8 cellular contexts compared by ENCODE assay signal in genomic region chr11:61814242-61814957, GRCh38. TPM values are rescaled to one million over a fixed set of nuclear protein-coding genes. Genes with fewer than 3 reads are reported as not detected.
DNase-seq lines count a peak whose midpoint lies in the region; ATAC-seq, FAIRE-seq and TF ChIP-seq lines count a peak whose summit lies in the region.

No MANE protein-coding gene starts in this region.

- peaks cover 25% of the 10 kb centered on the region for H3K79me2 ChIP-seq in HepG2 (ENCODE audit: insufficient read depth, low read length)

- no peak overlapping the region for H2AFZ ChIP-seq in HepG2 (ENCODE audit: low read length)

- peak overlapping the region; percentile 37 to 72 (median 55); a peak in 5 of 6 replicates for H3K4me3 ChIP-seq in HepG2 (replicated peaks in 1 of 3; ENCODE audit: insufficient read depth in 1 of 3, low read depth in 2 of 3, low read length in 3 of 3)

- no peaks in the 10 kb centered on the region for H3K9me3 ChIP-seq in HepG2 (ENCODE audit: low read length)

- CTCF ChIA-PET in MCF 10A (lab: Yijun Ruan, JAX) (interaction anchor here (0.7 to 2.8 kb wide), 12 partner anchors 13 to 385 kb away, joined by 3 to 13 read pairs (median 4); partner anchors contain the start of gene FADS2), HepG2 (lab: Yijun Ruan, JAX; ENCODE audit: low intra/inter-chr PET ratio, low total read pairs) (no interaction called here)

- H3K27ac Mint-ChIP-seq in MCF 10A (ENCODE audit: low read depth, unreplicated experiment) = peak overlapping the region; percentile 93

- intact Hi-C loops in MCF 10A (cut with micrococcal nuclease) = no loop called here
- intact Hi-C loops in HepG2 (cut with micrococcal nuclease; ENCODE audit: unreplicated experiment) = no loop called here
- intact Hi-C loops in sciatic nerve (cut with DNase I) = no loop called here

- H3K27me3 ChIP-seq in HepG2 (ENCODE audit: control insufficient read depth in 1 of 2, insufficient read depth in 2 of 2, low read length in 2 of 2) = no peaks in the 10 kb centered on the region; a peak in 1 of 5 replicates

- no peak for FAIRE-seq in HepG2 (lab: Jason Lieb, UNC)

- TF ChIP-seq EP300 in HepG2 (IDR thresholded peaks at IDR 0.05; ENCODE audit: low read depth in 2 of 2, low read length in 2 of 2) = no peak
- no peak for TF ChIP-seq EP300 in HepG2 (CRISPR knock-in tag; IDR thresholded peaks at IDR 0.05; ENCODE audit: borderline replicate concordance)

- H3K4me2 ChIP-seq in HepG2 (ENCODE audit: low read depth, low read length) = peak overlapping the region; percentile 99

- H3K4me1 Mint-ChIP-seq in MCF 10A (ENCODE audit: insufficient read depth, unreplicated experiment) = peaks cover 18% of the 10 kb centered on the region

- H3K27ac ChIP-seq in HepG2 (ENCODE audit: extremely low read length, insufficient read depth, low read length) (peak overlapping the region; percentile 99), temporal lobe (ENCODE audit: low read depth, low read length) (peak overlapping the region; percentile 98)

- peaks cover 22 to 42% of the 10 kb centered on the region in 2 experiments for H3K36me3 ChIP-seq in HepG2 (replicated peaks in 1 of 2; ENCODE audit: control insufficient read depth in 1 of 2, insufficient read depth in 2 of 2, low read length in 2 of 2)

- H3K36me3 Mint-ChIP-seq in MCF 10A (ENCODE audit: insufficient read depth, unreplicated experiment) = peaks cover 27% of the 10 kb centered on the region

- peak; percentile 31 for DNase-seq in NCI-H2171 treated with DMSO at 0.1 percent for 48 hours (lab: John Stamatoyannopoulos, UW)
- no peak for DNase-seq in NCI-H2171 (lab: John Stamatoyannopoulos, UW)
- peak; percentile 57 for DNase-seq in NCI-H2196 (lab: John Stamatoyannopoulos, UW; ENCODE audit: unreplicated experiment)
- peak; percentile 16 for DNase-seq in MCF 10A (ENCODE audit: unreplicated experiment)
- peak; percentile 41 for DNase-seq in HepG2 (ENCODE audit: low spot score)
- DNase-seq in sciatic nerve (ENCODE audit: low spot score) = no peak
- DNase-seq in stimulated activated CD4-positive, alpha-beta T cell treated with anti-CD3 and anti-CD28 coated beads, Interleukin-4, amount 100 ng/mL, for 1 hour = no peak

- H4K20me1 ChIP-seq in HepG2 (ENCODE audit: insufficient read depth, low read length) = no peaks in the 10 kb centered on the region

- BruUV-seq in MCF 10A (replicated peaks; lab: Mats Ljungman, UMichigan) (TSS peak; percentile 21), HepG2 (replicated peaks; lab: Mats Ljungman, UMichigan) (TSS peak; percentile 64)

- TF ChIP-seq CTCF in MCF 10A (IDR thresholded peaks at IDR 0.05; ENCODE audit: unreplicated experiment) (no peak), HepG2 (CRISPR knock-in tag; IDR thresholded peaks at IDR 0.05) (no peak)

- TF ChIP-seq RAD21 in HepG2 (CRISPR knock-in tag; IDR thresholded peaks at IDR 0.05) = no peak

- POLR2A ChIA-PET in MCF 10A (lab: Yijun Ruan, JAX) = interaction anchor here (0.6 to 5.0 kb wide), 10 partner anchors 9 to 318 kb away, joined by 3 to 26 read pairs (median 6); partner anchors contain the start of genes FADS2, FEN1 and TMEM258
- POLR2A ChIA-PET in HepG2 (lab: Yijun Ruan, JAX) = interaction anchor here (0.8 to 5.8 kb wide), 32 partner anchors 7 to 831 kb away, joined by 3 to 50 read pairs (median 6); partner anchors contain the start of genes BEST1, CPSF7, FADS2 and FEN1

- H3K9ac ChIP-seq in HepG2 (ENCODE audit: insufficient read depth, low read depth, low read length) = peak overlapping the region; percentile 94

- H3K27me3 Mint-ChIP-seq in MCF 10A (ENCODE audit: insufficient read depth, unreplicated experiment) = no peaks in the 10 kb centered on the region

- in situ Hi-C loops in HepG2 (cut with HindIII; ENCODE audit: extremely low pct_ligation_motif_present, low pct_unique_long_range_greater_than_20kb) = no loop called here

- peak in 1 of 2 experiments; percentile 69; a peak in 1 of 4 replicates for TF ChIP-seq POLR2A in HepG2 (IDR thresholded peaks at IDR 0.05; ENCODE audit: insufficient read depth in 1 of 2, low read depth in 2 of 2, low read length in 2 of 2)

- no peaks in the 10 kb centered on the region for H3K9me3 Mint-ChIP-seq in MCF 10A (ENCODE audit: unreplicated experiment)

- WGBS in HepG2 (ENCODE audit: low lambda C conversion rate) = 85% methylated on average over 16 of the region's 16 CpGs

- ATAC-seq in HepG2 (no peak), sciatic nerve (no peak)

- peak overlapping the region; percentile 93 for H3K4me3 Mint-ChIP-seq in MCF 10A (ENCODE audit: unreplicated experiment)

- H3K4me1 ChIP-seq in HepG2 (ENCODE audit: insufficient read depth, low read length) = peaks cover 34% of the 10 kb centered on the region

RNA-seq across cellular contexts. Expression of gene FADS1, which starts 2.4 kb away (rescaled TPM):
- total RNA-seq in MCF 10A (2022) = 24.2 and 27.5 TPM in 2 replicates
- total RNA-seq in HepG2 (2016; rRNA removed; fragmentation: Illumina TruSeq; extraction: Trizol) = 65.8 and 108 TPM in 2 replicates
- total RNA-seq in HepG2 (2016; cell fraction: cytosol; rRNA removed; fragmentation: Illumina TruSeq; extraction: Trizol; ENCODE audit: low read depth) = 28.4 and 32.7 TPM in 2 replicates
- 63.3 and 108 TPM in 2 replicates for total RNA-seq in HepG2 (2016; cell fraction: insoluble cytoplasmic fraction; rRNA removed; fragmentation: Illumina TruSeq; extraction: Trizol)
- total RNA-seq in HepG2 (2016; cell fraction: membrane; rRNA removed; fragmentation: Illumina TruSeq; extraction: Trizol) = 64.5 and 65.2 TPM in 2 replicates
- total RNA-seq in HepG2 (2016; cell fraction: nucleus; rRNA removed; fragmentation: Illumina TruSeq; extraction: Trizol) = 91.8 and 110 TPM in 2 replicates
- 91.8 and 98.4 TPM in 2 replicates for polyA plus RNA-seq in HepG2 (2011; rRNA removed)
- polyA plus RNA-seq in HepG2 (2011; cell fraction: cytosol; rRNA removed) = 80.8 and 110 TPM in 2 replicates
- polyA plus RNA-seq in HepG2 (2011; cell fraction: nucleus; rRNA removed) = 56.1 and 66.5 TPM in 2 replicates
- polyA plus RNA-seq in HepG2 (2012) = 70.6 and 81.6 TPM in 2 replicates
- polyA plus RNA-seq in HepG2 (2016; cell fraction: cytosol; fragmentation: Illumina TruSeq; extraction: Trizol; ENCODE audit: low read depth) = 18.4 and 22.5 TPM in 2 replicates
- 56.1 and 57.8 TPM in 2 replicates for polyA plus RNA-seq in HepG2 (2016; cell fraction: insoluble cytoplasmic fraction; fragmentation: Illumina TruSeq; extraction: Trizol; ENCODE audit: low read depth)
- 34.4 and 36.5 TPM in 2 replicates for polyA plus RNA-seq in HepG2 (2016; cell fraction: membrane; fragmentation: Illumina TruSeq; extraction: Trizol; ENCODE audit: low read depth)
- polyA plus RNA-seq in HepG2 (2016; cell fraction: nucleus; fragmentation: Illumina TruSeq; extraction: Trizol; ENCODE audit: insufficient read depth, low read depth) = 134 TPM in 2 replicates
- 305 and 789 TPM in 2 replicates for polyA minus RNA-seq in HepG2 (2011; rRNA and poly(A)+ RNA removed; ENCODE audit: low replicate concordance)
- polyA minus RNA-seq in HepG2 (2011; cell fraction: cytosol; rRNA and poly(A)+ RNA removed) = 108 and 118 TPM in 2 replicates
- polyA minus RNA-seq in HepG2 (2011; cell fraction: nucleus; rRNA and poly(A)+ RNA removed) = 63.0 and 82.7 TPM in 2 replicates
- 50.4 TPM for total RNA-seq in temporal lobe
- 99.3 TPM for total RNA-seq in sciatic nerve

RNA-seq across cellular contexts. Expression of gene FADS2, which starts 13.7 kb away (rescaled TPM):
- total RNA-seq in MCF 10A (2022) (7.5 and 20.6 TPM in 2 replicates), HepG2 (2016; rRNA removed; fragmentation: Illumina TruSeq; extraction: Trizol) (54.7 and 124 TPM in 2 replicates), temporal lobe (93.2 TPM), sciatic nerve (140 TPM)
- total RNA-seq in HepG2 (2016; cell fraction: cytosol; rRNA removed; fragmentation: Illumina TruSeq; extraction: Trizol; ENCODE audit: low read depth) = 17.6 and 17.8 TPM in 2 replicates
- total RNA-seq in HepG2 (2016; cell fraction: insoluble cytoplasmic fraction; rRNA removed; fragmentation: Illumina TruSeq; extraction: Trizol) = 51.3 and 120 TPM in 2 replicates
- total RNA-seq in HepG2 (2016; cell fraction: membrane; rRNA removed; fragmentation: Illumina TruSeq; extraction: Trizol) = 42.1 and 45.1 TPM in 2 replicates
- 103 and 115 TPM in 2 replicates for total RNA-seq in HepG2 (2016; cell fraction: nucleus; rRNA removed; fragmentation: Illumina TruSeq; extraction: Trizol)
- 90.1 and 125 TPM in 2 replicates for polyA plus RNA-seq in HepG2 (2011; rRNA removed)
- polyA plus RNA-seq in HepG2 (2011; cell fraction: cytosol; rRNA removed) = 66.9 and 93.5 TPM in 2 replicates
- 77.8 and 97.6 TPM in 2 replicates for polyA plus RNA-seq in HepG2 (2011; cell fraction: nucleus; rRNA removed)
- polyA plus RNA-seq in HepG2 (2012) = 111 and 112 TPM in 2 replicates
- polyA plus RNA-seq in HepG2 (2016; cell fraction: cytosol; fragmentation: Illumina TruSeq; extraction: Trizol; ENCODE audit: low read depth) = 16.3 and 18.5 TPM in 2 replicates
- polyA plus RNA-seq in HepG2 (2016; cell fraction: insoluble cytoplasmic fraction; fragmentation: Illumina TruSeq; extraction: Trizol; ENCODE audit: low read depth) = 43.7 and 53.6 TPM in 2 replicates
- 27.1 and 32.3 TPM in 2 replicates for polyA plus RNA-seq in HepG2 (2016; cell fraction: membrane; fragmentation: Illumina TruSeq; extraction: Trizol; ENCODE audit: low read depth)
- polyA plus RNA-seq in HepG2 (2016; cell fraction: nucleus; fragmentation: Illumina TruSeq; extraction: Trizol; ENCODE audit: insufficient read depth, low read depth) = 153 and 164 TPM in 2 replicates
- 240 and 324 TPM in 2 replicates for polyA minus RNA-seq in HepG2 (2011; rRNA and poly(A)+ RNA removed; ENCODE audit: low replicate concordance)
- polyA minus RNA-seq in HepG2 (2011; cell fraction: cytosol; rRNA and poly(A)+ RNA removed) = 65.5 and 71.3 TPM in 2 replicates
- polyA minus RNA-seq in HepG2 (2011; cell fraction: nucleus; rRNA and poly(A)+ RNA removed) = 23.2 and 36.6 TPM in 2 replicates

RNA-seq across cellular contexts. Expression of gene FEN1, which starts 21.7 kb away (rescaled TPM):
- total RNA-seq in MCF 10A (2022) (19.9 and 21.5 TPM in 2 replicates), HepG2 (2016; rRNA removed; fragmentation: Illumina TruSeq; extraction: Trizol) (102 and 116 TPM in 2 replicates), temporal lobe (10.6 TPM), sciatic nerve (3.7 TPM)
- 9.9 and 12.9 TPM in 2 replicates for total RNA-seq in HepG2 (2016; cell fraction: cytosol; rRNA removed; fragmentation: Illumina TruSeq; extraction: Trizol; ENCODE audit: low read depth)
- total RNA-seq in HepG2 (2016; cell fraction: insoluble cytoplasmic fraction; rRNA removed; fragmentation: Illumina TruSeq; extraction: Trizol) = 103 and 117 TPM in 2 replicates
- total RNA-seq in HepG2 (2016; cell fraction: membrane; rRNA removed; fragmentation: Illumina TruSeq; extraction: Trizol) = 25.3 and 31.0 TPM in 2 replicates
- 47.5 and 54.1 TPM in 2 replicates for total RNA-seq in HepG2 (2016; cell fraction: nucleus; rRNA removed; fragmentation: Illumina TruSeq; extraction: Trizol)
- 10.9 and 12.4 TPM in 2 replicates for polyA plus RNA-seq in HepG2 (2011; rRNA removed)
- polyA plus RNA-seq in HepG2 (2011; cell fraction: cytosol; rRNA removed) = 11.9 and 14.6 TPM in 2 replicates
- polyA plus RNA-seq in HepG2 (2011; cell fraction: nucleus; rRNA removed) = 4.0 and 5.3 TPM in 2 replicates
- polyA plus RNA-seq in HepG2 (2012) = 11.2 and 20.0 TPM in 2 replicates
- polyA plus RNA-seq in HepG2 (2016; cell fraction: cytosol; fragmentation: Illumina TruSeq; extraction: Trizol; ENCODE audit: low read depth) = 5.2 and 7.1 TPM in 2 replicates
- polyA plus RNA-seq in HepG2 (2016; cell fraction: insoluble cytoplasmic fraction; fragmentation: Illumina TruSeq; extraction: Trizol; ENCODE audit: low read depth) = 94.2 and 98.7 TPM in 2 replicates
- polyA plus RNA-seq in HepG2 (2016; cell fraction: membrane; fragmentation: Illumina TruSeq; extraction: Trizol; ENCODE audit: low read depth) = 12.2 and 15.7 TPM in 2 replicates
- polyA plus RNA-seq in HepG2 (2016; cell fraction: nucleus; fragmentation: Illumina TruSeq; extraction: Trizol; ENCODE audit: insufficient read depth, low read depth) = 60.2 and 63.1 TPM in 2 replicates
- polyA minus RNA-seq in HepG2 (2011; rRNA and poly(A)+ RNA removed; ENCODE audit: low replicate concordance) = 25.3 and 218 TPM in 2 replicates
- 7.6 and 10.2 TPM in 2 replicates for polyA minus RNA-seq in HepG2 (2011; cell fraction: cytosol; rRNA and poly(A)+ RNA removed)
- polyA minus RNA-seq in HepG2 (2011; cell fraction: nucleus; rRNA and poly(A)+ RNA removed) = 10.8 and 11.8 TPM in 2 replicates

RNA-seq across cellular contexts. Expression of gene TMEM258, which starts 22.0 kb away (rescaled TPM):
- total RNA-seq in MCF 10A (2022) = 184 and 300 TPM in 2 replicates
- total RNA-seq in HepG2 (2016; rRNA removed; fragmentation: Illumina TruSeq; extraction: Trizol) = 164 and 175 TPM in 2 replicates
- 124 and 186 TPM in 2 replicates for total RNA-seq in HepG2 (2016; cell fraction: cytosol; rRNA removed; fragmentation: Illumina TruSeq; extraction: Trizol; ENCODE audit: low read depth)
- 157 and 180 TPM in 2 replicates for total RNA-seq in HepG2 (2016; cell fraction: insoluble cytoplasmic fraction; rRNA removed; fragmentation: Illumina TruSeq; extraction: Trizol)
- total RNA-seq in HepG2 (2016; cell fraction: membrane; rRNA removed; fragmentation: Illumina TruSeq; extraction: Trizol) = 166 and 206 TPM in 2 replicates
- 83.5 and 96.3 TPM in 2 replicates for total RNA-seq in HepG2 (2016; cell fraction: nucleus; rRNA removed; fragmentation: Illumina TruSeq; extraction: Trizol)
- polyA plus RNA-seq in HepG2 (2011; rRNA removed) = 363 and 424 TPM in 2 replicates
- polyA plus RNA-seq in HepG2 (2011; cell fraction: cytosol; rRNA removed) = 333 and 381 TPM in 2 replicates
- 70.6 and 77.2 TPM in 2 replicates for polyA plus RNA-seq in HepG2 (2011; cell fraction: nucleus; rRNA removed)
- polyA plus RNA-seq in HepG2 (2012) = 225 and 301 TPM in 2 replicates
- polyA plus RNA-seq in HepG2 (2016; cell fraction: cytosol; fragmentation: Illumina TruSeq; extraction: Trizol; ENCODE audit: low read depth) = 181 and 226 TPM in 2 replicates
- polyA plus RNA-seq in HepG2 (2016; cell fraction: insoluble cytoplasmic fraction; fragmentation: Illumina TruSeq; extraction: Trizol; ENCODE audit: low read depth) = 187 and 188 TPM in 2 replicates
- polyA plus RNA-seq in HepG2 (2016; cell fraction: membrane; fragmentation: Illumina TruSeq; extraction: Trizol; ENCODE audit: low read depth) = 185 and 215 TPM in 2 replicates
- 173 and 175 TPM in 2 replicates for polyA plus RNA-seq in HepG2 (2016; cell fraction: nucleus; fragmentation: Illumina TruSeq; extraction: Trizol; ENCODE audit: insufficient read depth, low read depth)
- 153 and 413 TPM in 2 replicates for polyA minus RNA-seq in HepG2 (2011; rRNA and poly(A)+ RNA removed; ENCODE audit: low replicate concordance)
- polyA minus RNA-seq in HepG2 (2011; cell fraction: cytosol; rRNA and poly(A)+ RNA removed) = 79.2 and 82.2 TPM in 2 replicates
- polyA minus RNA-seq in HepG2 (2011; cell fraction: nucleus; rRNA and poly(A)+ RNA removed) = 54.3 and 55.7 TPM in 2 replicates
- total RNA-seq in temporal lobe = 17.2 TPM
- 96.6 TPM for total RNA-seq in sciatic nerve

Comparison
In these comparisons a context has a peak if more than half of its experiments do, and no peak if none do; other contexts are left out.
1. DNase-seq: peak in NCI-H2171 treated with DMSO at 0.1 percent for 48 hours (single experiment), NCI-H2196 (single experiment), MCF 10A (single experiment) and HepG2 (single experiment); none in NCI-H2171 (single experiment), sciatic nerve (single experiment) and stimulated activated CD4-positive, alpha-beta T cell treated with anti-CD3 and anti-CD28 coated beads, Interleukin-4, amount 100 ng/mL, for 1 hour (single experiment).